In genomic region chr13:79307433-79307861, GRCh38 we compare ENCODE assay signal across 1 cellular context.
TF ChIP-seq lines count a peak whose summit lies in the region.

No MANE protein-coding gene starts in this region.

TF ChIP-seq in GM12878, 131 proteins besides CTCF, POLR2A, EP300 and RAD21 (continued from another document):
- TF ChIP-seq, protein P1, sequence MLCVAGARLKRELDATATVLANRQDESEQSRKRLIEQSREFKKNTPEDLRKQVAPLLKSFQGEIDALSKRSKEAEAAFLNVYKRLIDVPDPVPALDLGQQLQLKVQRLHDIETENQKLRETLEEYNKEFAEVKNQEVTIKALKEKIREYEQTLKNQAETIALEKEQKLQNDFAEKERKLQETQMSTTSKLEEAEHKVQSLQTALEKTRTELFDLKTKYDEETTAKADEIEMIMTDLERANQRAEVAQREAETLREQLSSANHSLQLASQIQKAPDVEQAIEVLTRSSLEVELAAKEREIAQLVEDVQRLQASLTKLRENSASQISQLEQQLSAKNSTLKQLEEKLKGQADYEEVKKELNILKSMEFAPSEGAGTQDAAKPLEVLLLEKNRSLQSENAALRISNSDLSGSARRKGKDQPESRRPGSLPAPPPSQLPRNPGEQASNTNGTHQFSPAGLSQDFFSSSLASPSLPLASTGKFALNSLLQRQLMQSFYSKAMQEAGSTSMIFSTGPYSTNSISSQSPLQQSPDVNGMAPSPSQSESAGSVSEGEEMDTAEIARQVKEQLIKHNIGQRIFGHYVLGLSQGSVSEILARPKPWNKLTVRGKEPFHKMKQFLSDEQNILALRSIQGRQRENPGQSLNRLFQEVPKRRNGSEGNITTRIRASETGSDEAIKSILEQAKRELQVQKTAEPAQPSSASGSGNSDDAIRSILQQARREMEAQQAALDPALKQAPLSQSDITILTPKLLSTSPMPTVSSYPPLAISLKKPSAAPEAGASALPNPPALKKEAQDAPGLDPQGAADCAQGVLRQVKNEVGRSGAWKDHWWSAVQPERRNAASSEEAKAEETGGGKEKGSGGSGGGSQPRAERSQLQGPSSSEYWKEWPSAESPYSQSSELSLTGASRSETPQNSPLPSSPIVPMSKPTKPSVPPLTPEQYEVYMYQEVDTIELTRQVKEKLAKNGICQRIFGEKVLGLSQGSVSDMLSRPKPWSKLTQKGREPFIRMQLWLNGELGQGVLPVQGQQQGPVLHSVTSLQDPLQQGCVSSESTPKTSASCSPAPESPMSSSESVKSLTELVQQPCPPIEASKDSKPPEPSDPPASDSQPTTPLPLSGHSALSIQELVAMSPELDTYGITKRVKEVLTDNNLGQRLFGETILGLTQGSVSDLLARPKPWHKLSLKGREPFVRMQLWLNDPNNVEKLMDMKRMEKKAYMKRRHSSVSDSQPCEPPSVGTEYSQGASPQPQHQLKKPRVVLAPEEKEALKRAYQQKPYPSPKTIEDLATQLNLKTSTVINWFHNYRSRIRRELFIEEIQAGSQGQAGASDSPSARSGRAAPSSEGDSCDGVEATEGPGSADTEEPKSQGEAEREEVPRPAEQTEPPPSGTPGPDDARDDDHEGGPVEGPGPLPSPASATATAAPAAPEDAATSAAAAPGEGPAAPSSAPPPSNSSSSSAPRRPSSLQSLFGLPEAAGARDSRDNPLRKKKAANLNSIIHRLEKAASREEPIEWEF (IDR thresholded peaks at IDR 0.05; ENCODE audit: insufficient replicate concordance, low read depth, low read length), result no peak
- TF ChIP-seq NFYA (IDR thresholded peaks at IDR 0.05; ENCODE audit: borderline replicate concordance, low read depth, low read length), result no peak
- no peak for TF ChIP-seq POLR2AphosphoS5 (IDR thresholded peaks at IDR 0.05; ENCODE audit: low read length)
- TF ChIP-seq MTA3 (IDR thresholded peaks at IDR 0.05; ENCODE audit: borderline replicate concordance, low read length), result no peak
- TF ChIP-seq ZNF384 (IDR thresholded peaks at IDR 0.05; ENCODE audit: borderline replicate concordance, low read depth, low read length), result no peak
